ENCODE assay signal across 12 cellular contexts in the genomic region with DNA sequence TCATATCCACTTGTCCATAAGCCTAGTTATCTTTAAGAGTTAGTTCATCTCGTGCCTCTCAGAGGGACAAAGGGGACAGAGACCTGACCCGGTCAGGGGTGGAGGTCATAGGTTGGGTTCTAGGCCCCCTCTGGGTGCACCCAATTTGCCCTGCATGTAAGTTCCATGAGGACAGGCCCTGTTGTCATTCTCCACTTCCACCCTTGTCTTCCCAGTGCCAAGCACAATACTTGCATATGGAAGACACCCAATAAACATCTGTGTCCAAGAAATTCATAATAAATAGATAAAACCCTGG. TPM values are rescaled to one million over a fixed set of nuclear protein-coding genes. Genes with fewer than 3 reads are reported as not detected.
DNase-seq lines count a peak whose midpoint lies in the region; ATAC-seq, FAIRE-seq and TF ChIP-seq lines count a peak whose summit lies in the region.
"Had no signal": no experiment of that assay in that cellular context is flagged by ENCODE, and none has a peak within 500 bp of the region (broad histone marks: within the 10 kb centered on the region; RNA-seq: fewer than 3 reads in every experiment).

No MANE protein-coding gene starts in this region.

- peaks cover 31% of the 10 kb centered on the region for H3K4me1 Mint-ChIP-seq in activated CD8-positive, alpha-beta T cell treated with anti-CD3 and anti-CD28 coated beads for 36 hours (ENCODE audit: low read depth)

- peaks cover 8% of the 10 kb centered on the region; the same call in 1 of the 2 replicates for H4K20me1 ChIP-seq in DND-41 (ENCODE audit: insufficient read depth, low read length)
- no peaks in the 10 kb centered on the region for H4K20me1 ChIP-seq in keratinocyte (ENCODE audit: control insufficient read depth, extremely low read depth, insufficient read depth, low read length)

- TF ChIP-seq EP300 in A549 (IDR thresholded peaks at IDR 0.05): no peak

- H3K27me3 ChIP-seq in DND-41 (ENCODE audit: insufficient read depth, low read length, poor library complexity) (no peaks in the 10 kb centered on the region), keratinocyte (ENCODE audit: control insufficient read depth, extremely low read depth, insufficient read depth, low read length) (peaks cover 29% of the 10 kb centered on the region), left lung (peaks cover 19 to 56% of the 10 kb centered on the region in 2 donors)
- H3K27me3 ChIP-seq: testis had no signal

- DNase-seq in A549 (ENCODE audit: low read depth in 1 of 2, low spot score in 1 of 2) (no peak), DND-41 (no peak), keratinocyte (ENCODE audit: low read depth, low spot score) (no peak), left lung (no peak), ureter (ENCODE audit: low spot score) (no peak), posterior cingulate gyrus (no peak), erythroblast (lab: John Stamatoyannopoulos, UW) (no peak)
- DNase-seq in activated CD8-positive, alpha-beta T cell treated with anti-CD3 and anti-CD28 coated beads for 36 hours: no peak
- DNase-seq: effector CD4-positive, alpha-beta T cell; NCI-H510A treated with DMSO at 0.1 percent for 48 hours; testis had no signal

- H3K9me3 ChIP-seq in A549 (no peaks in the 10 kb centered on the region), DND-41 (ENCODE audit: insufficient read depth, low read length, severe bottlenecking) (no peaks in the 10 kb centered on the region), keratinocyte (ENCODE audit: control insufficient read depth, low read depth, low read length) (no peaks in the 10 kb centered on the region), left lung (no peaks in the 10 kb centered on the region)
- H3K9me3 ChIP-seq: mucosa of descending colon, testis had no signal

- H3K9me3 Mint-ChIP-seq in activated CD8-positive, alpha-beta T cell treated with anti-CD3 and anti-CD28 coated beads for 36 hours: no peaks in the 10 kb centered on the region

- ATAC-seq in A549 (no peak), DND-41 (ENCODE audit: insufficient read depth, low read depth) (no peak), left lung (no peak)
- ATAC-seq in activated CD8-positive, alpha-beta T cell treated with anti-CD3 and anti-CD28 coated beads for 36 hours: no peak

- H3K4me3 Mint-ChIP-seq in activated CD8-positive, alpha-beta T cell treated with anti-CD3 and anti-CD28 coated beads for 36 hours: peak overlapping the region; percentile 85

- TF ChIP-seq CTCF in A549 (IDR thresholded peaks at IDR 0.05) (no peak), DND-41 (IDR thresholded peaks at IDR 0.05; ENCODE audit: borderline replicate concordance, extremely low read depth, low read length, poor library complexity, severe bottlenecking) (no peak), keratinocyte (optimal IDR thresholded peaks at IDR 0.05 in 1 of 3, IDR thresholded peaks at IDR 0.05 in 1 of 3, conservative IDR thresholded peaks at IDR 0.05 in 1 of 3; ENCODE audit: extremely low read depth in 1 of 3, insufficient read depth in 2 of 3, low read length in 3 of 3) (no peak), left lung (IDR thresholded peaks at IDR 0.05) (no peak)
- no peak for TF ChIP-seq CTCF in activated CD8-positive, alpha-beta T cell treated with anti-CD3 and anti-CD28 coated beads for 36 hours (IDR thresholded peaks at IDR 0.05)

- H3K9me1 ChIP-seq in keratinocyte (ENCODE audit: control insufficient read depth, extremely low read depth, insufficient read depth, low read length): no peaks in the 10 kb centered on the region

- peaks cover 3% of the 10 kb centered on the region for H3K36me3 Mint-ChIP-seq in activated CD8-positive, alpha-beta T cell treated with anti-CD3 and anti-CD28 coated beads for 36 hours (ENCODE audit: low read depth)

- CTCF ChIA-PET in A549 (lab: Yijun Ruan, JAX): interaction anchor here (0.6 to 8.3 kb wide), 4 partner anchors 9 to 98 kb away, joined by 3 to 63 read pairs (median 14); no protein-coding TSS in a partner anchor
- CTCF ChIA-PET in activated CD8-positive, alpha-beta T cell treated with anti-CD3 and anti-CD28 coated beads for 36 hours (lab: Charles Lee): interaction anchor here (1.2 to 2.1 kb wide), 7 partner anchors 8 to 131 kb away, joined by 3 to 13 read pairs (median 6); no protein-coding TSS in a partner anchor

- H3K27ac Mint-ChIP-seq in activated CD8-positive, alpha-beta T cell treated with anti-CD3 and anti-CD28 coated beads for 36 hours: no peak overlapping the region

- 0 out of 2 replicates have a peak overlapping the region, but pooled peaks have one; percentile 15 for H2AFZ ChIP-seq in DND-41 (ENCODE audit: low read depth, low read length)
- no peak overlapping the region for H2AFZ ChIP-seq in keratinocyte (ENCODE audit: control insufficient read depth, low read length)

- H3K79me2 ChIP-seq in DND-41 (ENCODE audit: insufficient read depth, low read length): peaks cover 14% of the 10 kb centered on the region
- H3K79me2 ChIP-seq in keratinocyte (ENCODE audit: control insufficient read depth, insufficient read depth, low read length): peaks cover 26% of the 10 kb centered on the region

- H3K27ac ChIP-seq in A549 (no peak overlapping the region; a peak in 1 of 6 replicates), DND-41 (ENCODE audit: low read length) (no peak overlapping the region), keratinocyte (ENCODE audit: control insufficient read depth, insufficient read depth, low read length) (no peak overlapping the region), left lung (no peak overlapping the region)

- peaks cover 20% of the 10 kb centered on the region for H3K4me1 ChIP-seq in A549
- H3K4me1 ChIP-seq in DND-41 (ENCODE audit: insufficient read depth, low read length): peaks cover 33% of the 10 kb centered on the region
- peaks cover 16% of the 10 kb centered on the region for H3K4me1 ChIP-seq in keratinocyte (ENCODE audit: control insufficient read depth, extremely low read depth, insufficient read depth, low read length)
- H3K4me1 ChIP-seq in left lung: peaks cover 16 to 33% of the 10 kb centered on the region in 2 donors

- dilution Hi-C loops in keratinocyte (cut with MboI; ENCODE audit: extremely low pct_ligation_motif_present, low sequenced_read_pairs): no loop called here

- FAIRE-seq in A549 (lab: Jason Lieb, UNC) (no peak), keratinocyte (lab: Jason Lieb, UNC) (no peak)

- peak overlapping the region; percentile 91 for H3K4me2 ChIP-seq in A549
- peak overlapping the region; percentile 84 for H3K4me2 ChIP-seq in DND-41 (ENCODE audit: insufficient read depth, low read length)
- peak overlapping the region; percentile 69 for H3K4me2 ChIP-seq in keratinocyte (ENCODE audit: control insufficient read depth, extremely low read depth, insufficient read depth, low read depth, low read length)

- peak overlapping the region; percentile 53; the same call in 1 of the 2 replicates for H3K9ac ChIP-seq in DND-41 (ENCODE audit: low read depth, low read length)
- H3K9ac ChIP-seq in keratinocyte (ENCODE audit: control insufficient read depth, extremely low read depth, insufficient read depth, low read length): no peak overlapping the region

- no peak for TF ChIP-seq POLR2A in A549 (IDR thresholded peaks at IDR 0.05; ENCODE audit: low read length)
- no peak for TF ChIP-seq POLR2A in erythroblast (IDR thresholded peaks at IDR 0.05; ENCODE audit: low read length)

- H3K4me3 ChIP-seq in A549 (0 out of 3 replicates have a peak overlapping the region, but pooled peaks have one; percentile 86), DND-41 (ENCODE audit: low read depth in 1 of 2, low read length in 2 of 2) (peak overlapping the region in 1 of 2 experiments; percentile 96; a peak in 3 of 4 replicates), keratinocyte (ENCODE audit: control insufficient read depth in 2 of 3, extremely low read depth in 1 of 3, insufficient read depth in 2 of 3, low read depth in 1 of 3, low read length in 3 of 3) (peak overlapping the region in 1 of 3 experiments; percentile 68), left lung (peak overlapping the region in 1 of 2 donors; percentile 69)
- H3K4me3 ChIP-seq: mucosa of descending colon had no signal

- peaks cover 17% of the 10 kb centered on the region for H3K27me3 Mint-ChIP-seq in activated CD8-positive, alpha-beta T cell treated with anti-CD3 and anti-CD28 coated beads for 36 hours

- POLR2A ChIA-PET in A549 (lab: Yijun Ruan, JAX): no interaction called here
- POLR2A ChIA-PET in activated CD8-positive, alpha-beta T cell treated with anti-CD3 and anti-CD28 coated beads for 36 hours (lab: Charles Lee): interaction anchor here (1.5 to 1.9 kb wide), 3 partner anchors 8 to 28 kb away, joined by 5 to 7 read pairs (median 6); a partner anchor contains a TSS

- TF ChIP-seq RAD21 in A549 (conservative IDR thresholded peaks at IDR 0.05 in 1 of 2, IDR thresholded peaks at IDR 0.05 in 1 of 2): no peak

- H3K36me3 ChIP-seq in DND-41 (ENCODE audit: insufficient read depth, low read length): no peaks in the 10 kb centered on the region
- peaks cover 4 to 5% of the 10 kb centered on the region in 2 experiments for H3K36me3 ChIP-seq in keratinocyte (ENCODE audit: control insufficient read depth in 2 of 2, extremely low read depth in 1 of 2, insufficient read depth in 2 of 2, low read length in 2 of 2)
- H3K36me3 ChIP-seq in left lung: peaks cover 0 to 1% of the 10 kb centered on the region in 2 donors

- 85% methylated on average over 2 of the region's 2 CpGs for WGBS in A549 (ENCODE audit: missing lambda C conversion rate)

- intact Hi-C loops in activated CD8-positive, alpha-beta T cell treated with anti-CD3 and anti-CD28 coated beads for 36 hours (cut with micrococcal nuclease): no loop called here
- intact Hi-C loops in left lung (cut with DNase I): no loop called here
- intact Hi-C loops in posterior cingulate gyrus (cut with DNase I): loop anchor here (5.0 kb wide), 1 partner anchor 37 kb away; no protein-coding TSS in a partner anchor

RNA-seq across cellular contexts. Expression of a gene that starts 1.3 kb away (rescaled TPM):
- polyA plus RNA-seq in A549 (2011; rRNA removed) (99.7 and 132 TPM in 2 replicates), A549 (2017; fragmentation: RNase III; extraction: RNeasy Plus Mini Kit Qiagen cat#74134 plus additional on column Dnase treatment) (79.7 to 91.3 TPM (median 82.0 TPM) in 3 replicates), keratinocyte (80.3 to 157 TPM (median 87.5 TPM) in 3 replicates)
- 206 and 244 TPM in 2 replicates for polyA plus RNA-seq in A549 (2012; cell fraction: cytosol; rRNA removed)
- 215 and 261 TPM in 2 replicates for polyA plus RNA-seq in A549 (2012; cell fraction: nucleus; rRNA removed)
- polyA minus RNA-seq in A549 (2011; rRNA and poly(A)+ RNA removed): 167 and 194 TPM in 2 replicates
- total RNA-seq in activated CD8-positive, alpha-beta T cell treated with anti-CD3 and anti-CD28 coated beads for 36 hours: 10 to 100 TPM; 57.4 to 64.0 TPM
- 14.7 TPM for polyA plus RNA-seq in keratinocyte (2011; ENCODE audit: low read depth)
- polyA plus RNA-seq in keratinocyte (2011; cell fraction: cytosol; rRNA removed): 96.1 and 149 TPM in 2 replicates
- polyA plus RNA-seq in keratinocyte (2011; cell fraction: nucleus; rRNA removed): 96.2 and 108 TPM in 2 replicates
- 106 and 137 TPM in 2 replicates for polyA plus RNA-seq in keratinocyte (2012; ENCODE audit: low replicate concordance)
- 111 to 173 TPM (median 122 TPM) in 3 replicates for polyA minus RNA-seq in keratinocyte
- polyA minus RNA-seq in keratinocyte (2011; cell fraction: cytosol; rRNA and poly(A)+ RNA removed): 246 TPM
- polyA minus RNA-seq in keratinocyte (2011; cell fraction: nucleus; rRNA and poly(A)+ RNA removed): 43.4 and 45.8 TPM in 2 replicates
- total RNA-seq in left lung (100 to 1,000 TPM in 1 of 2 donors, 10 to 100 TPM in 1; 97.1 to 118 TPM), ureter (78.7 TPM)

RNA-seq across cellular contexts. Expression of a gene that starts 1.4 kb away (rescaled TPM):
- polyA plus RNA-seq in A549 (2011; rRNA removed): 0.44 and 0.62 TPM in 2 replicates
- polyA plus RNA-seq in A549 (2012; cell fraction: cytosol; rRNA removed): 0.91 and 1.8 TPM in 2 replicates
- polyA plus RNA-seq in A549 (2012; cell fraction: nucleus; rRNA removed): 1.8 and 2.3 TPM in 2 replicates
- 1.3 to 1.8 TPM (median 1.6 TPM) in 3 replicates for polyA plus RNA-seq in A549 (2017; fragmentation: RNase III; extraction: RNeasy Plus Mini Kit Qiagen cat#74134 plus additional on column Dnase treatment)
- polyA minus RNA-seq in A549 (2011; rRNA and poly(A)+ RNA removed): 0.79 and 0.92 TPM in 2 replicates
- not detected for total RNA-seq in activated CD8-positive, alpha-beta T cell treated with anti-CD3 and anti-CD28 coated beads for 36 hours
- polyA plus RNA-seq in keratinocyte: 0.05 to 0.18 TPM in 2 of 3 replicates, not detected in the other
- not detected for polyA plus RNA-seq in keratinocyte (2011; ENCODE audit: low read depth)
- polyA plus RNA-seq in keratinocyte (2011; cell fraction: cytosol; rRNA removed): 0.05 and 0.16 TPM in 2 replicates
- polyA plus RNA-seq in keratinocyte (2011; cell fraction: nucleus; rRNA removed): 0.22 and 0.40 TPM in 2 replicates
- 0.08 TPM in 1 of 2 replicates, not detected in the other for polyA plus RNA-seq in keratinocyte (2012; ENCODE audit: low replicate concordance)
- polyA minus RNA-seq in keratinocyte: 0.23 TPM in 1 of 3 replicates, not detected in the others
- not detected for polyA minus RNA-seq in keratinocyte (2011; cell fraction: cytosol; rRNA and poly(A)+ RNA removed)
- polyA minus RNA-seq in keratinocyte (2011; cell fraction: nucleus; rRNA and poly(A)+ RNA removed): 0.31 and 0.32 TPM in 2 replicates
- total RNA-seq in left lung: under 1 TPM in 1 of 2 donors, not detected in 1; 0.21 TPM
- total RNA-seq in ureter: not detected

RNA-seq across cellular contexts. Expression of a gene that starts 12.3 kb away (rescaled TPM):
- polyA plus RNA-seq in A549 (2011; rRNA removed) (0.95 and 0.98 TPM in 2 replicates), A549 (2017; fragmentation: RNase III; extraction: RNeasy Plus Mini Kit Qiagen cat#74134 plus additional on column Dnase treatment) (1.1 to 1.5 TPM (median 1.3 TPM) in 3 replicates), keratinocyte (0.17 to 0.25 TPM (median 0.18 TPM) in 3 replicates)
- 2.2 and 2.3 TPM in 2 replicates for polyA plus RNA-seq in A549 (2012; cell fraction: cytosol; rRNA removed)
- 3.6 and 4.4 TPM in 2 replicates for polyA plus RNA-seq in A549 (2012; cell fraction: nucleus; rRNA removed)
- 0.34 TPM in 1 of 2 replicates, not detected in the other for polyA minus RNA-seq in A549 (2011; rRNA and poly(A)+ RNA removed)
- 1 to 10 TPM in 1 of 2 experiments, under 1 TPM in 1; 0.96 to 2.0 TPM for total RNA-seq in activated CD8-positive, alpha-beta T cell treated with anti-CD3 and anti-CD28 coated beads for 36 hours
- polyA plus RNA-seq in keratinocyte (2011; ENCODE audit: low read depth): not detected
- polyA plus RNA-seq in keratinocyte (2011; cell fraction: cytosol; rRNA removed): 0.12 TPM in 2 replicates
- polyA plus RNA-seq in keratinocyte (2011; cell fraction: nucleus; rRNA removed): 1.0 and 1.4 TPM in 2 replicates
- polyA plus RNA-seq in keratinocyte (2012; ENCODE audit: low replicate concordance): 1.2 TPM in 1 of 2 replicates, not detected in the other
- 0.64 TPM in 1 of 3 replicates, not detected in the others for polyA minus RNA-seq in keratinocyte
- polyA minus RNA-seq in keratinocyte (2011; cell fraction: cytosol; rRNA and poly(A)+ RNA removed): not detected
- not detected in 2 replicates for polyA minus RNA-seq in keratinocyte (2011; cell fraction: nucleus; rRNA and poly(A)+ RNA removed)
- total RNA-seq in left lung (1 to 10 TPM in 1 of 2 donors, under 1 TPM in 1; 0.81 to 1.4 TPM), ureter (2.2 TPM)

RNA-seq across cellular contexts. Expression of a gene that starts 21.8 kb away (rescaled TPM):
- polyA plus RNA-seq in A549 (2011; rRNA removed): 87.8 and 104 TPM in 2 replicates
- polyA plus RNA-seq in A549 (2012; cell fraction: cytosol; rRNA removed): 156 and 206 TPM in 2 replicates
- polyA plus RNA-seq in A549 (2012; cell fraction: nucleus; rRNA removed): 141 and 147 TPM in 2 replicates
- 141 to 149 TPM (median 147 TPM) in 3 replicates for polyA plus RNA-seq in A549 (2017; fragmentation: RNase III; extraction: RNeasy Plus Mini Kit Qiagen cat#74134 plus additional on column Dnase treatment)
- 147 and 157 TPM in 2 replicates for polyA minus RNA-seq in A549 (2011; rRNA and poly(A)+ RNA removed)
- total RNA-seq in activated CD8-positive, alpha-beta T cell treated with anti-CD3 and anti-CD28 coated beads for 36 hours: 10 to 100 TPM; 97.9 to 98.2 TPM
- 133 to 213 TPM (median 187 TPM) in 3 replicates for polyA plus RNA-seq in keratinocyte
- polyA plus RNA-seq in keratinocyte (2011; ENCODE audit: low read depth): 32.5 TPM
- polyA plus RNA-seq in keratinocyte (2011; cell fraction: cytosol; rRNA removed): 168 and 252 TPM in 2 replicates
- polyA plus RNA-seq in keratinocyte (2011; cell fraction: nucleus; rRNA removed): 97.2 and 127 TPM in 2 replicates
- polyA plus RNA-seq in keratinocyte (2012; ENCODE audit: low replicate concordance): 124 and 188 TPM in 2 replicates
- 180 to 340 TPM (median 274 TPM) in 3 replicates for polyA minus RNA-seq in keratinocyte
- polyA minus RNA-seq in keratinocyte (2011; cell fraction: cytosol; rRNA and poly(A)+ RNA removed): 317 TPM
- 40.3 and 43.4 TPM in 2 replicates for polyA minus RNA-seq in keratinocyte (2011; cell fraction: nucleus; rRNA and poly(A)+ RNA removed)
- 100 to 1,000 TPM; 141 to 154 TPM for total RNA-seq in left lung
- 157 TPM for total RNA-seq in ureter

RNA-seq across cellular contexts. Expression of a gene that starts 26.6 kb away (rescaled TPM):
- polyA plus RNA-seq in A549 (2011; rRNA removed) (0.03 TPM in 1 of 2 replicates, not detected in the other), A549 (2017; fragmentation: RNase III; extraction: RNeasy Plus Mini Kit Qiagen cat#74134 plus additional on column Dnase treatment) (not detected in 3 replicates), keratinocyte (0.02 to 0.40 TPM (median 0.12 TPM) in 3 replicates)
- 0.03 TPM in 1 of 2 replicates, not detected in the other for polyA plus RNA-seq in A549 (2012; cell fraction: cytosol; rRNA removed)
- polyA plus RNA-seq in A549 (2012; cell fraction: nucleus; rRNA removed): not detected in 2 replicates
- polyA minus RNA-seq in A549 (2011; rRNA and poly(A)+ RNA removed): 0.15 TPM in 1 of 2 replicates, not detected in the other
- total RNA-seq in activated CD8-positive, alpha-beta T cell treated with anti-CD3 and anti-CD28 coated beads for 36 hours: 10 to 100 TPM; 16.3 to 16.8 TPM
- polyA plus RNA-seq in keratinocyte (2011; ENCODE audit: low read depth): 0.37 TPM
- polyA plus RNA-seq in keratinocyte (2011; cell fraction: cytosol; rRNA removed): 0.05 and 0.06 TPM in 2 replicates
- polyA plus RNA-seq in keratinocyte (2011; cell fraction: nucleus; rRNA removed): 0.31 and 0.40 TPM in 2 replicates
- 0.06 and 1.2 TPM in 2 replicates for polyA plus RNA-seq in keratinocyte (2012; ENCODE audit: low replicate concordance)
- 0.23 to 0.52 TPM in 2 of 3 replicates, not detected in the other for polyA minus RNA-seq in keratinocyte
- polyA minus RNA-seq in keratinocyte (2011; cell fraction: cytosol; rRNA and poly(A)+ RNA removed): not detected
- 0.21 TPM in 1 of 2 replicates, not detected in the other for polyA minus RNA-seq in keratinocyte (2011; cell fraction: nucleus; rRNA and poly(A)+ RNA removed)
- total RNA-seq in left lung (10 to 100 TPM; 69.8 to 74.3 TPM), ureter (49.2 TPM)
